Comparison of ENCODE assay signal across 26 cellular contexts in genomic region chr10:101669181-101669580, GRCh38.
"Had no signal": no experiment of that assay in that cellular context is flagged by ENCODE, and none has a peak within 500 bp of the region (broad histone marks: within the 10 kb centered on the region; RNA-seq: fewer than 3 reads in every experiment).

No MANE protein-coding gene starts in this region.

- H3K4me3 Mint-ChIP-seq: activated CD4-positive, alpha-beta T cell treated with anti-CD3 and anti-CD28 coated beads, Interleukin-2, amount 10 ng/mL, durations not matched to agents 24 days and 14 days; activated CD8-positive, alpha-beta T cell treated with anti-CD3 and anti-CD28 coated beads for 36 hours; activated naive CD4-positive, alpha-beta T cell treated with anti-CD3 and anti-CD28 coated beads, Interleukin-2, amount 50 U/mL, for 24 hours; activated T-cell treated with anti-CD3 and anti-CD28 coated beads, Interleukin-2, amount 50 U/mL, for 24 hours; brain; T-helper 2 cell treated with Interferon-gamma antibody and Interleukin-4, amounts not matched to agents 5 μg/mL and 100 μg/mL, for 36 hours had no signal

- DNase-seq: activated CD4-positive, alpha-beta T cell treated with anti-CD3 and anti-CD28 coated beads, Interleukin-2, amount 10 ng/mL, durations not matched to agents 24 days and 14 days; activated CD4-positive, alpha-beta T cell treated with anti-CD3 and anti-CD28 coated beads, Interleukin-2, amount 50 U/mL, for 4 hours; activated CD8-positive, alpha-beta T cell treated with anti-CD3 and anti-CD28 coated beads for 36 hours; activated gamma-delta T cell; activated naive CD4-positive, alpha-beta T cell treated with Interleukin-2 at 50 U/mL for 16 hours; activated T-cell treated with anti-CD3 and anti-CD28 coated beads, Interleukin-2, amount 50 U/mL, for 24 hours; anterior cingulate cortex; central memory CD4-positive, alpha-beta T cell; Kasumi-1; KG1; MG63; NCI-H1048; NCI-H1105 treated with DMSO at 0.1 percent for 48 hours; NCI-H1436; NCI-H1694; NCI-H1930; NCI-H345; NCI-H524 treated with DMSO at 0.1 percent for 48 hours; SHP77; SJCRH30 had no signal

- H3K27me3 Mint-ChIP-seq: activated CD4-positive, alpha-beta T cell treated with anti-CD3 and anti-CD28 coated beads, Interleukin-2, amount 10 ng/mL, durations not matched to agents 24 days and 14 days; activated CD8-positive, alpha-beta T cell treated with anti-CD3 and anti-CD28 coated beads for 36 hours; activated naive CD4-positive, alpha-beta T cell treated with anti-CD3 and anti-CD28 coated beads, Interleukin-2, amount 50 U/mL, for 24 hours; activated T-cell treated with anti-CD3 and anti-CD28 coated beads, Interleukin-2, amount 50 U/mL, for 24 hours had no signal

- H3K27me3 ChIP-seq: MG63, SJCRH30 had no signal

- H3K4me1 Mint-ChIP-seq: brain had no signal

- H3K27ac ChIP-seq: SJCRH30, SK-N-MC had no signal

- H3K9me3 Mint-ChIP-seq: activated CD4-positive, alpha-beta T cell treated with anti-CD3 and anti-CD28 coated beads, Interleukin-2, amount 10 ng/mL, durations not matched to agents 24 days and 14 days; activated CD8-positive, alpha-beta T cell treated with anti-CD3 and anti-CD28 coated beads for 36 hours; activated naive CD4-positive, alpha-beta T cell treated with anti-CD3 and anti-CD28 coated beads, Interleukin-2, amount 50 U/mL, for 24 hours; activated T-cell treated with anti-CD3 and anti-CD28 coated beads, Interleukin-2, amount 50 U/mL, for 24 hours; activated T-helper 2 cell treated with anti-CD3 and anti-CD28 coated beads, Interferon-gamma antibody, Interleukin-2, Interleukin-4, amounts not matched to agents 10 μg/mL and 5 μg/mL and 100 μg/mL, durations not matched to agents 14 hours and 24 hours and 36 hours; brain; T-helper 2 cell treated with Interferon-gamma antibody and Interleukin-4, amounts not matched to agents 5 μg/mL and 100 μg/mL, for 36 hours had no signal

- H3K4me3 ChIP-seq: MG63, SJCRH30, SK-N-MC had no signal

- ATAC-seq: activated CD8-positive, alpha-beta T cell treated with anti-CD3 and anti-CD28 coated beads for 36 hours; Panc1 had no signal

- H3K27ac Mint-ChIP-seq: activated CD4-positive, alpha-beta T cell treated with anti-CD3 and anti-CD28 coated beads, Interleukin-2, amount 10 ng/mL, durations not matched to agents 24 days and 14 days; activated CD8-positive, alpha-beta T cell treated with anti-CD3 and anti-CD28 coated beads for 36 hours; activated naive CD4-positive, alpha-beta T cell treated with anti-CD3 and anti-CD28 coated beads, Interleukin-2, amount 50 U/mL, for 24 hours; activated T-cell treated with anti-CD3 and anti-CD28 coated beads, Interleukin-2, amount 50 U/mL, for 24 hours; activated T-helper 2 cell treated with anti-CD3 and anti-CD28 coated beads, Interferon-gamma antibody, Interleukin-2, Interleukin-4, amounts not matched to agents 10 μg/mL and 5 μg/mL and 100 μg/mL, durations not matched to agents 14 hours and 24 hours and 36 hours; brain; T-helper 2 cell treated with Interferon-gamma antibody and Interleukin-4, amounts not matched to agents 5 μg/mL and 100 μg/mL, for 36 hours had no signal

- H3K9me3 ChIP-seq: MG63, SJCRH30 had no signal
